Comparison of ENCODE assay signal across 10 cellular contexts in the genomic region with DNA sequence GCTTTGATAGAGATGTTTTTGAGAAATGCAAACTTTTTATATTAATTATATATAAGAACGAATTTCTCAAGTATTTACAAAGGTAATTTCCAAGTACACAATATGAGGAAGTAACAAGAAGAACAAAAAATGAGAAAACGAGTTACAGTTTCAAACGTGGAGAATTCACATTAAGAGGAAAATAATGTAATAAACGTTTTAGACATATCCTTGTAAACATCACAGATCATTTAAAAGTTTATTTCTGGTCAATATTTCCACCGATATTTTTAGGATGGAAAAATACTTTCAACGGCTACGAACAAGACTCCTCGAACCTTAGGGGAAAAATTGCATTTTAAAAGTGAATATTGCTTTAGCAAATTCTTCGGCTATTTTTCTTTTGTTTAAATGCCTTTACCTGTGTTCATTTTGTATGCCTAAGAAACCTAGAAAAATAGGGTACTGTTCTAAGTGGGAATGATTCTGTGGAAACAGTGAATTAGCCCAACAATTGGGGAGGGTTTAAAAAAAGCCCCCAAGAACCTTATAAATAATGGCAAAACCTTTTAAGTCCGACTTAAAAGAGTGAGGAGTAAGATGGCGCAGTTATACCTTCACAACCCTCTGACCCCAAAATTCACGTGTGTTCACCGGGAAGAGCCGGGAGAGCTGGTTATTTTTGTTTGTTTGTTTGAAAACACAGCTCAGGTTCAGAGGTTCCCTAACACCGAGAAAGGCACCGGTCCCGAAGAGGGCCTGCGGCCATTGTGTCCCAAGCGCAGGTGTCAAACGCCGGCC. TPM values are rescaled to one million over a fixed set of nuclear protein-coding genes. Genes with fewer than 3 reads are reported as not detected.
DNase-seq lines count a peak whose midpoint lies in the region; ATAC-seq, FAIRE-seq and TF ChIP-seq lines count a peak whose summit lies in the region.
"Had no signal": no experiment of that assay in that cellular context is flagged by ENCODE, and none has a peak within 500 bp of the region (broad histone marks: within the 10 kb centered on the region; RNA-seq: fewer than 3 reads in every experiment).

No MANE protein-coding gene starts in this region.

- H3K27ac ChIP-seq in left ventricle myocardium inferior (replicated peaks) (no peak overlapping the region), mesodermal cell (ENCODE audit: low read depth, low read length, severe bottlenecking) (no peak overlapping the region), upper lobe of left lung (peak overlapping the region; percentile 75 to 86 (median 84))

- TF ChIP-seq POLR2A in upper lobe of left lung (IDR thresholded peaks at IDR 0.05), result no peak

- no peak for TF ChIP-seq EP300 in upper lobe of left lung (IDR thresholded peaks at IDR 0.05)

- H3K4me1 ChIP-seq in left ventricle myocardium inferior (peaks cover 32% of the 10 kb centered on the region), mesodermal cell (ENCODE audit: control insufficient read depth, insufficient read depth, low read length, poor library complexity, severe bottlenecking) (peaks cover 33% of the 10 kb centered on the region), upper lobe of left lung (peaks cover 29 to 43% (median 35%) of the 10 kb centered on the region in 4 donors)

- intact Hi-C loops in left ventricle myocardium inferior (cut with micrococcal nuclease) (no loop called here), cardiac septum (cut with DNase I) (no loop called here)

- H3K36me3 ChIP-seq in left ventricle myocardium inferior, result no peaks in the 10 kb centered on the region
- H3K36me3 ChIP-seq in bronchial epithelial cell (ENCODE audit: control insufficient read depth, insufficient read depth, low read length), result no peaks in the 10 kb centered on the region
- no peaks in the 10 kb centered on the region for H3K36me3 ChIP-seq in mesodermal cell (ENCODE audit: control insufficient read depth, insufficient read depth, low read length)
- no peaks in the 10 kb centered on the region for H3K36me3 ChIP-seq in upper lobe of left lung

- H3K27me3 ChIP-seq in left ventricle myocardium inferior (ENCODE audit: low read depth) (peaks cover 100% of the 10 kb centered on the region), bronchial epithelial cell (ENCODE audit: control insufficient read depth, insufficient read depth, low read length) (peaks cover 43% of the 10 kb centered on the region), upper lobe of left lung (peaks cover 0 to 56% (median 24%) of the 10 kb centered on the region in 4 donors)

- no peak for TF ChIP-seq CTCF in left ventricle myocardium inferior (IDR thresholded peaks at IDR 0.05; ENCODE audit: borderline replicate concordance)
- no peak for TF ChIP-seq CTCF in bronchial epithelial cell (IDR thresholded peaks at IDR 0.05; ENCODE audit: insufficient read depth, low read length, severe bottlenecking)
- TF ChIP-seq CTCF in upper lobe of left lung (IDR thresholded peaks at IDR 0.05), result no peak

- DNase-seq in left ventricle myocardium inferior (no peak), cardiac septum (ENCODE audit: low spot score) (no peak), bronchial epithelial cell (ENCODE audit: low read depth) (no peak), upper lobe of left lung (no peak), KG1 (lab: John Stamatoyannopoulos, UW) (no peak), H4 (ENCODE audit: low spot score) (no peak)
- no peak for DNase-seq in activated naive CD4-positive, alpha-beta T cell (lab: John Stamatoyannopoulos, UW)
- DNase-seq: DND-41, immature natural killer cell had no signal

- FAIRE-seq in bronchial epithelial cell (lab: Jason Lieb, UNC), result no peak

- no peak for ATAC-seq in upper lobe of left lung (ENCODE audit: low FRiP score in 2 of 2)

- H3K9me3 ChIP-seq in left ventricle myocardium inferior (replicated peaks), result no peaks in the 10 kb centered on the region
- no peaks in the 10 kb centered on the region for H3K9me3 ChIP-seq in mesodermal cell (ENCODE audit: control insufficient read depth, low read length)
- no peaks in the 10 kb centered on the region for H3K9me3 ChIP-seq in upper lobe of left lung

- 9 to 12% methylated on average over 9 to 12 of the region's 21 CpGs for WGBS in mesodermal cell (ENCODE audit: insufficient coverage in 2 of 2), 2 experiments
- WGBS in upper lobe of left lung, 2 donors, result 10 to 14% methylated on average over 14 to 21 of the region's 21 CpGs

- H3K4me3 ChIP-seq in left ventricle myocardium inferior (peak overlapping the region; percentile 57), bronchial epithelial cell (ENCODE audit: low read depth, low read length) (peak overlapping the region; percentile 15), mesodermal cell (ENCODE audit: extremely low read depth, insufficient read depth, low read length, poor library complexity, severe bottlenecking) (peak overlapping the region; percentile 23), upper lobe of left lung (peak overlapping the region in 3 of 4 donors; percentile 42 to 56 (median 54))

RNA-seq across cellular contexts. Expression of gene HNF1B, which starts 3.3 kb away (rescaled TPM):
- total RNA-seq in left ventricle myocardium inferior, result not detected
- total RNA-seq in cardiac septum, result not detected
- total RNA-seq in bronchial epithelial cell, result not detected in 2 replicates
- 0.18 TPM for polyA plus RNA-seq in mesodermal cell (2013, experiment 1 of 2)
- 0.15 TPM for polyA plus RNA-seq in mesodermal cell (2013, experiment 2 of 2)
- 10 to 100 TPM; 14.4 to 31.4 (median 16.0) TPM for total RNA-seq in upper lobe of left lung
- not detected in 2 replicates for total RNA-seq in H4 (2014; rRNA removed; shearing (Covaris generic))
- polyA plus RNA-seq: immature natural killer cell had no signal

Comparison
In these comparisons a context has a peak if more than half of its experiments do, and no peak if none do; other contexts are left out.
1. H3K27ac ChIP-seq: peak in upper lobe of left lung (4 of 4); none in left ventricle myocardium inferior (single experiment) and mesodermal cell (single experiment).
2. RNA of gene HNF1B, which starts 3.3 kb away (total RNA-seq): 14.4 to 31.4 TPM in upper lobe of left lung; not detected in cardiac septum (single experiment), not detected in left ventricle myocardium inferior (single experiment), not detected in bronchial epithelial cell and not detected in H4; every median in the first group is over 10 times any median in the second.
3. Peak in every context shown above with its lines, with median percentiles within 50 percentile points of each other: H3K4me3 ChIP-seq.